1 cellular context compared by ENCODE assay signal in the genomic region with DNA sequence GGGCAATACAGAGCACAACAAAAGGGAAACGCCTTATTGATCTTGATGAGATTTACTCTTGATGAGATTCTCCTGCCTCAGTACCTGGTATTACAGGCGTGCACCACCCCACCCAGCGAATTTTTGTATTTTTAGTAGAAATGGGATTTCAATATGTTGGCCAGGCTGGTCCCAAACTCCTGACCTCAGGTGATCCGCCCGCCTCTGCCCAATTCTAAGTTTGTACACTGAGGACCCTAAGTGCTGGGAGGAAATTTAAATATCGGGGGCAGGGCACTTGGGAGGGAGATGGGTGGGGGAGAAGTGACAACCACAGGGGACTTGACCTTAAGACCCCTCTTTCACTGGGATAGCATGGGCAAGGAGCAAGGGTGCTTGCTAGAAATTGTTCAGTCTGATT.
TF ChIP-seq lines count a peak whose summit lies in the region.

No MANE protein-coding gene starts in this region.

TF ChIP-seq in K562, 482 proteins besides CTCF, POLR2A, EP300 and RAD21:
- TF ChIP-seq ILF3 (IDR thresholded peaks at IDR 0.05; ENCODE audit: borderline replicate concordance) (0 out of 2 replicates have a peak, but pooled peaks have one; percentile 10), KLF13 (tag; IDR thresholded peaks at IDR 0.05; ENCODE audit: borderline replicate concordance, low read depth) (no peak), KAT2B (IDR thresholded peaks at IDR 0.05; ENCODE audit: low read depth, low read length) (no peak), SIN3A (IDR thresholded peaks at IDR 0.05; ENCODE audit: borderline replicate concordance in 2 of 2, control insufficient read depth in 1 of 2, low read depth in 2 of 2, low read length in 2 of 2) (0 out of 4 replicates have a peak, but pooled peaks of 1 of the 2 experiments have one; percentile 21), CHD2 (IDR thresholded peaks at IDR 0.05; ENCODE audit: low read depth, low read length) (0 out of 2 replicates have a peak, but pooled peaks have one; percentile 14), POLR2AphosphoS2 (IDR thresholded peaks at IDR 0.05; ENCODE audit: low read length) (0 out of 2 replicates have a peak, but pooled peaks have one; percentile 47), NRF1 (conservative IDR thresholded peaks at IDR 0.05 in 1 of 2, IDR thresholded peaks at IDR 0.05 in 1 of 2) (no peak)
- TF ChIP-seq, protein P1, sequence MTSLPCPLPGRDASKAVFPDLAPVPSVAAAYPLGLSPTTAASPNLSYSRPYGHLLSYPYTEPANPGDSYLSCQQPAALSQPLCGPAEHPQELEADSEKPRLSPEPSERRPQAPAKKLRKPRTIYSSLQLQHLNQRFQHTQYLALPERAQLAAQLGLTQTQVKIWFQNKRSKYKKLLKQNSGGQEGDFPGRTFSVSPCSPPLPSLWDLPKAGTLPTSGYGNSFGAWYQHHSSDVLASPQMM (CRISPR knock-in tag; IDR thresholded peaks at IDR 0.05): no peak
- TF ChIP-seq, protein P2, sequence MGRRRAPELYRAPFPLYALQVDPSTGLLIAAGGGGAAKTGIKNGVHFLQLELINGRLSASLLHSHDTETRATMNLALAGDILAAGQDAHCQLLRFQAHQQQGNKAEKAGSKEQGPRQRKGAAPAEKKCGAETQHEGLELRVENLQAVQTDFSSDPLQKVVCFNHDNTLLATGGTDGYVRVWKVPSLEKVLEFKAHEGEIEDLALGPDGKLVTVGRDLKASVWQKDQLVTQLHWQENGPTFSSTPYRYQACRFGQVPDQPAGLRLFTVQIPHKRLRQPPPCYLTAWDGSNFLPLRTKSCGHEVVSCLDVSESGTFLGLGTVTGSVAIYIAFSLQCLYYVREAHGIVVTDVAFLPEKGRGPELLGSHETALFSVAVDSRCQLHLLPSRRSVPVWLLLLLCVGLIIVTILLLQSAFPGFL (CRISPR knock-in tag; IDR thresholded peaks at IDR 0.05): peak; percentile 62; the same call in 1 of the 2 replicates
TF ChIP-seq in K562: peak in this region for 5.
